Comparison of ENCODE assay signal across 39 cellular contexts in the genomic region with DNA sequence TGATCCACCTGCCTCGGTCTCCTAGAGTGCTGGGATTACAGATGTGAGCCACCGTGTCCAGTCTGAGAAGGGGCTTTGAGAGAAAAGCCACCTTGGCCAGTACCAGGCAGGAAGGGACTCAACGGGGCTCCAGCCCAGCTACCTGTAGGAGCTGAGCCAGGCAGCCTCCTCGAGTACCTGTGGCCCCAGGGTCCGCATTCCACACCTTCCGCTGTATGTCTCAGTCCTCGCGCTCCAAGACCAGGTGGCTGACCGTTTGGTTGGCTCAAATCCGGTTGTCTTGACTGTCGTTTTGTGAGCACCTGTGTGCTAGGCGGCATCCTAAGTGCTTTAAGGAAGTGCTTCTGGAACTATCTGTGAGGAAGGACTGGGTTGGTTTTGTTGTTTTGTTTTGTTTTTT. TPM values are rescaled to one million over a fixed set of nuclear protein-coding genes. Genes with fewer than 3 reads are reported as not detected.
"Had no signal": no experiment of that assay in that cellular context is flagged by ENCODE, and none has a peak within 500 bp of the region (broad histone marks: within the 10 kb centered on the region; RNA-seq: fewer than 3 reads in every experiment).

No MANE protein-coding gene starts in this region.

- H3K4me3 ChIP-seq: adrenal gland, ascending aorta, cardiac muscle cell had no signal

- H3K4me3 Mint-ChIP-seq: activated B cell treated with CpG ODN at 0.5 μM for 24 hours; activated CD4-positive, alpha-beta memory T cell treated with anti-CD3 and anti-CD28 coated beads for 36 hours; activated CD4-positive, alpha-beta T cell treated with anti-CD3 and anti-CD28 coated beads, Interleukin-2, amount 10 ng/mL, durations not matched to agents 24 days and 14 days; activated CD8-positive, alpha-beta T cell treated with anti-CD3 and anti-CD28 coated beads for 36 hours; activated naive CD4-positive, alpha-beta T cell treated with anti-CD3 and anti-CD28 coated beads for 36 hours; activated naive CD8-positive, alpha-beta T cell treated with anti-CD3 and anti-CD28 coated beads for 36 hours; activated T-cell treated with anti-CD3 and anti-CD28 coated beads, Interleukin-2, amount 50 U/mL, for 4 hours; activated T-cell treated with anti-CD3 and anti-CD28 coated beads, Interleukin-2, amount 50 U/mL, for 72 hours; activated T-helper 1 cell treated with anti-CD3 and anti-CD28 coated beads, Interleukin-12 subunit alpha, Interleukin-12 subunit beta, Interleukin-2, Interleukin-4 antibody, amounts not matched to agents 30 ng/mL and 10 ng/mL and 1 ng/mL, durations not matched to agents 14 hours and 24 hours and 36 hours; activated T-helper 17 cell treated with anti-CD3 and anti-CD28 coated beads, Interleukin-2, amount 50 U/mL, for 72 hours; brain; central memory CD8-positive, alpha-beta T cell; T-helper 1 cell treated with Interleukin-12 subunit alpha and Interleukin-12 subunit beta and Interleukin-4 antibody, amounts not matched to agents 30 μg/mL and 1 μg/mL, for 36 hours; T-helper 2 cell treated with Interferon-gamma antibody and Interleukin-4, amounts not matched to agents 5 μg/mL and 100 μg/mL, for 36 hours had no signal

- H3K9me3 ChIP-seq: adrenal gland, ascending aorta had no signal

- H3K27ac ChIP-seq: adrenal gland, ascending aorta, cardiac muscle cell, VCaP had no signal

- H3K27ac Mint-ChIP-seq: activated B cell treated with CpG ODN at 0.5 μM for 24 hours; activated CD4-positive, alpha-beta memory T cell treated with anti-CD3 and anti-CD28 coated beads for 36 hours; activated CD4-positive, alpha-beta T cell treated with anti-CD3 and anti-CD28 coated beads, Interleukin-2, amount 10 ng/mL, durations not matched to agents 24 days and 14 days; activated CD8-positive, alpha-beta T cell treated with anti-CD3 and anti-CD28 coated beads for 36 hours; activated naive CD4-positive, alpha-beta T cell treated with anti-CD3 and anti-CD28 coated beads for 36 hours; activated naive CD8-positive, alpha-beta T cell treated with anti-CD3 and anti-CD28 coated beads for 36 hours; activated T-cell treated with anti-CD3 and anti-CD28 coated beads, Interleukin-2, amount 50 U/mL, for 72 hours; activated T-helper 1 cell treated with anti-CD3 and anti-CD28 coated beads, Interleukin-12 subunit alpha, Interleukin-12 subunit beta, Interleukin-2, Interleukin-4 antibody, amounts not matched to agents 30 ng/mL and 10 ng/mL and 1 ng/mL, durations not matched to agents 14 hours and 24 hours and 36 hours; activated T-helper 17 cell treated with anti-CD3 and anti-CD28 coated beads, Interleukin-2, amount 50 U/mL, for 72 hours; brain; T-helper 1 cell treated with Interleukin-12 subunit alpha and Interleukin-12 subunit beta and Interleukin-4 antibody, amounts not matched to agents 30 μg/mL and 1 μg/mL, for 36 hours; T-helper 2 cell treated with Interferon-gamma antibody and Interleukin-4, amounts not matched to agents 5 μg/mL and 100 μg/mL, for 36 hours had no signal

- H3K4me1 ChIP-seq: ascending aorta had no signal

- DNase-seq: activated B cell treated with CpG ODN at 0.5 μM for 24 hours; activated CD4-positive, alpha-beta memory T cell treated with anti-CD3 and anti-CD28 coated beads for 36 hours; activated CD4-positive, alpha-beta T cell treated with anti-CD3 and anti-CD28 coated beads for 4 hours; activated CD4-positive, alpha-beta T cell treated with anti-CD3 and anti-CD28 coated beads, Interleukin-2, amount 10 ng/mL, durations not matched to agents 24 days and 14 days; activated CD4-positive, alpha-beta T cell treated with anti-CD3 and anti-CD28 coated beads, Interleukin-2, amount 50 U/mL, for 1 hour; activated CD4-positive, alpha-beta T cell treated with anti-CD3 and anti-CD28 coated beads, Interleukin-2, amount 50 U/mL, for 4 hours; activated CD4-positive, CD25-positive, alpha-beta regulatory T cell treated with anti-CD3 and anti-CD28 coated beads, Interleukin-2, amount 50 U/mL, for 72 hours; activated CD8-positive, alpha-beta memory T cell treated with anti-CD3 and anti-CD28 coated beads, Interleukin-2, amount 50 U/mL, for 4 hours; activated CD8-positive, alpha-beta T cell treated with anti-CD3 and anti-CD28 coated beads for 36 hours; activated effector memory CD4-positive, alpha-beta T cell treated with anti-CD3 and anti-CD28 coated beads, Interleukin-2, amount 50 U/mL, for 16 hours; activated gamma-delta T cell treated with Interleukin-2 at 50 U/mL for 16 hours; activated naive CD4-positive, alpha-beta T cell; activated naive CD4-positive, alpha-beta T cell treated with anti-CD3 and anti-CD28 coated beads for 36 hours; activated naive CD4-positive, alpha-beta T cell treated with anti-CD3 and anti-CD28 coated beads, Interleukin-2, amount 50 U/mL, for 16 hours; activated naive CD8-positive, alpha-beta T cell treated with anti-CD3 and anti-CD28 coated beads for 36 hours; activated T-cell treated with anti-CD3 and anti-CD28 coated beads for 4 hours; activated T-cell treated with anti-CD3 and anti-CD28 coated beads, Interleukin-2, amount 50 U/mL, for 1 hour; activated T-cell treated with anti-CD3 and anti-CD28 coated beads, Interleukin-2, amount 50 U/mL, for 4 hours; activated T-cell treated with anti-CD3 and anti-CD28 coated beads, Interleukin-2, amount 50 U/mL, for 72 hours; adrenal gland; amygdala; anterior cingulate cortex; caudate nucleus; cerebellar nuclear complex; T-helper 1 cell; T-helper 2 cell; T-helper 9 cell had no signal

- H3K4me1 Mint-ChIP-seq: activated B cell treated with CpG ODN at 0.5 μM for 24 hours; activated CD4-positive, alpha-beta T cell treated with anti-CD3 and anti-CD28 coated beads, Interleukin-2, amount 10 ng/mL, durations not matched to agents 24 days and 14 days; activated naive CD8-positive, alpha-beta T cell treated with anti-CD3 and anti-CD28 coated beads for 36 hours; brain had no signal

- H3K36me3 Mint-ChIP-seq: activated naive CD4-positive, alpha-beta T cell treated with anti-CD3 and anti-CD28 coated beads, Interleukin-2, amount 50 U/mL, for 72 hours had no signal

- H3K9me3 Mint-ChIP-seq: activated B cell treated with CpG ODN at 0.5 μM for 24 hours; activated CD4-positive, alpha-beta memory T cell treated with anti-CD3 and anti-CD28 coated beads for 36 hours; activated CD4-positive, alpha-beta T cell treated with anti-CD3 and anti-CD28 coated beads, Interleukin-2, amount 10 ng/mL, durations not matched to agents 24 days and 14 days; activated CD8-positive, alpha-beta T cell treated with anti-CD3 and anti-CD28 coated beads for 36 hours; activated naive CD4-positive, alpha-beta T cell treated with anti-CD3 and anti-CD28 coated beads for 36 hours; activated naive CD4-positive, alpha-beta T cell treated with anti-CD3 and anti-CD28 coated beads, Interleukin-2, amount 50 U/mL, for 72 hours; activated naive CD8-positive, alpha-beta T cell treated with anti-CD3 and anti-CD28 coated beads for 36 hours; activated T-cell treated with anti-CD3 and anti-CD28 coated beads, Interleukin-2, amount 50 U/mL, for 4 hours; activated T-cell treated with anti-CD3 and anti-CD28 coated beads, Interleukin-2, amount 50 U/mL, for 72 hours; activated T-helper 1 cell treated with anti-CD3 and anti-CD28 coated beads, Interleukin-12 subunit alpha, Interleukin-12 subunit beta, Interleukin-2, Interleukin-4 antibody, amounts not matched to agents 30 ng/mL and 10 ng/mL and 1 ng/mL, durations not matched to agents 14 hours and 24 hours and 36 hours; activated T-helper 17 cell treated with anti-CD3 and anti-CD28 coated beads, Interleukin-2, amount 50 U/mL, for 72 hours; brain; central memory CD8-positive, alpha-beta T cell; T-helper 1 cell treated with Interleukin-12 subunit alpha and Interleukin-12 subunit beta and Interleukin-4 antibody, amounts not matched to agents 30 μg/mL and 1 μg/mL, for 36 hours; T-helper 2 cell treated with Interferon-gamma antibody and Interleukin-4, amounts not matched to agents 5 μg/mL and 100 μg/mL, for 36 hours had no signal

- H3K27me3 ChIP-seq: adrenal gland, ascending aorta, cardiac muscle cell had no signal

- H3K27me3 Mint-ChIP-seq: activated B cell treated with CpG ODN at 0.5 μM for 24 hours; activated CD4-positive, alpha-beta memory T cell treated with anti-CD3 and anti-CD28 coated beads for 36 hours; activated CD4-positive, alpha-beta T cell treated with anti-CD3 and anti-CD28 coated beads, Interleukin-2, amount 10 ng/mL, durations not matched to agents 24 days and 14 days; activated CD8-positive, alpha-beta T cell treated with anti-CD3 and anti-CD28 coated beads for 36 hours; activated naive CD8-positive, alpha-beta T cell treated with anti-CD3 and anti-CD28 coated beads for 36 hours; activated T-helper 17 cell treated with anti-CD3 and anti-CD28 coated beads, Interleukin-2, amount 50 U/mL, for 72 hours; brain; central memory CD8-positive, alpha-beta T cell had no signal

RNA-seq across cellular contexts. Expression of a gene that starts 22.1 kb away (rescaled TPM):
- total RNA-seq: activated B cell treated with CpG ODN at 0.5 μM for 24 hours; activated CD4-positive, alpha-beta memory T cell treated with anti-CD3 and anti-CD28 coated beads for 36 hours; activated CD4-positive, alpha-beta T cell treated with anti-CD3 and anti-CD28 coated beads, Interleukin-2, amount 10 ng/mL, durations not matched to agents 24 days and 14 days; activated CD8-positive, alpha-beta memory T cell treated with anti-CD3 and anti-CD28 coated beads for 36 hours; activated CD8-positive, alpha-beta T cell treated with anti-CD3 and anti-CD28 coated beads for 36 hours; activated naive CD4-positive, alpha-beta T cell treated with anti-CD3 and anti-CD28 coated beads for 36 hours; activated naive CD4-positive, alpha-beta T cell treated with anti-CD3 and anti-CD28 coated beads, Interleukin-2, amount 50 U/mL, for 72 hours; activated naive CD8-positive, alpha-beta T cell treated with anti-CD3 and anti-CD28 coated beads for 36 hours; activated T-cell treated with anti-CD3 and anti-CD28 coated beads, Interleukin-2, amount 50 U/mL, for 4 hours; activated T-cell treated with anti-CD3 and anti-CD28 coated beads, Interleukin-2, amount 50 U/mL, for 72 hours; activated T-helper 1 cell treated with anti-CD3 and anti-CD28 coated beads, Interleukin-12 subunit alpha, Interleukin-12 subunit beta, Interleukin-2, Interleukin-4 antibody, amounts not matched to agents 30 ng/mL and 10 ng/mL and 1 ng/mL, durations not matched to agents 14 hours and 24 hours and 36 hours; activated T-helper 17 cell treated with anti-CD3 and anti-CD28 coated beads, Interleukin-2, amount 50 U/mL, for 72 hours; bronchial epithelial cell had no signal

RNA-seq across cellular contexts. Expression of a gene that starts 55.4 kb away (rescaled TPM):
- total RNA-seq: activated B cell treated with CpG ODN at 0.5 μM for 24 hours; activated CD4-positive, alpha-beta memory T cell treated with anti-CD3 and anti-CD28 coated beads for 36 hours; activated CD4-positive, alpha-beta T cell treated with anti-CD3 and anti-CD28 coated beads, Interleukin-2, amount 10 ng/mL, durations not matched to agents 24 days and 14 days; activated CD8-positive, alpha-beta memory T cell treated with anti-CD3 and anti-CD28 coated beads for 36 hours; activated CD8-positive, alpha-beta T cell treated with anti-CD3 and anti-CD28 coated beads for 36 hours; activated naive CD4-positive, alpha-beta T cell treated with anti-CD3 and anti-CD28 coated beads for 36 hours; activated naive CD4-positive, alpha-beta T cell treated with anti-CD3 and anti-CD28 coated beads, Interleukin-2, amount 50 U/mL, for 72 hours; activated naive CD8-positive, alpha-beta T cell treated with anti-CD3 and anti-CD28 coated beads for 36 hours; activated T-cell treated with anti-CD3 and anti-CD28 coated beads, Interleukin-2, amount 50 U/mL, for 4 hours; activated T-cell treated with anti-CD3 and anti-CD28 coated beads, Interleukin-2, amount 50 U/mL, for 72 hours; activated T-helper 1 cell treated with anti-CD3 and anti-CD28 coated beads, Interleukin-12 subunit alpha, Interleukin-12 subunit beta, Interleukin-2, Interleukin-4 antibody, amounts not matched to agents 30 ng/mL and 10 ng/mL and 1 ng/mL, durations not matched to agents 14 hours and 24 hours and 36 hours; activated T-helper 17 cell treated with anti-CD3 and anti-CD28 coated beads, Interleukin-2, amount 50 U/mL, for 72 hours; ascending aorta had no signal
